Comparison of ENCODE assay signal across 1 cellular context in genomic region chr3:157327018-157327417, GRCh38.
TF ChIP-seq lines count a peak whose summit lies in the region.

No MANE protein-coding gene starts in this region.

TF ChIP-seq in IMR-90, 13 proteins besides CTCF, POLR2A, EP300 and RAD21:
- TF ChIP-seq SMC3 (IDR thresholded peaks at IDR 0.05; ENCODE audit: low read depth, low read length) (no peak), MAZ (IDR thresholded peaks at IDR 0.05; ENCODE audit: borderline replicate concordance, low read depth, low read length) (no peak), BHLHE40 (IDR thresholded peaks at IDR 0.05; ENCODE audit: low read depth, low read length) (no peak), MXI1 (IDR thresholded peaks at IDR 0.05; ENCODE audit: borderline replicate concordance, low read depth, low read length) (no peak), FOS (IDR thresholded peaks at IDR 0.05; ENCODE audit: low read depth, low read length) (no peak), USF2 (IDR thresholded peaks at IDR 0.05; ENCODE audit: low read depth, low read length) (no peak), RCOR1 (IDR thresholded peaks at IDR 0.05; ENCODE audit: insufficient replicate concordance, low read length) (no peak), CEBPB (IDR thresholded peaks at IDR 0.05; ENCODE audit: low read depth, low read length) (no peak), ELK1 (IDR thresholded peaks at IDR 0.05; ENCODE audit: borderline replicate concordance, low read depth, low read length) (no peak)
